Comparison of ENCODE assay signal across 2 cellular contexts in genomic region chr10:71447676-71448075, GRCh38.
TF ChIP-seq lines count a peak whose summit lies in the region.

No MANE protein-coding gene starts in this region.

TF ChIP-seq in K562, 482 proteins besides CTCF, POLR2A, EP300 and RAD21 (continued from another document):
- TF ChIP-seq NFIC (IDR thresholded peaks at IDR 0.05) = peak; percentile 90

TF ChIP-seq in WTC11, 78 proteins besides CTCF, POLR2A, EP300 and RAD21:
- TF ChIP-seq ZNF532 (CRISPR knock-in tag; IDR thresholded peaks at IDR 0.05; ENCODE audit: borderline replicate concordance) (no peak), KAT7 (CRISPR knock-in tag; IDR thresholded peaks at IDR 0.05; ENCODE audit: borderline replicate concordance) (no peak), ZNF317 (CRISPR knock-in tag; IDR thresholded peaks at IDR 0.05; ENCODE audit: borderline replicate concordance, low read depth) (no peak), ATF2 (CRISPR knock-in tag; IDR thresholded peaks at IDR 0.05; ENCODE audit: borderline replicate concordance, low read depth) (no peak), ZBTB21 (CRISPR knock-in tag; IDR thresholded peaks at IDR 0.05; ENCODE audit: borderline replicate concordance) (no peak), ZMAT4 (CRISPR knock-in tag; IDR thresholded peaks at IDR 0.05) (no peak), EMX1 (CRISPR knock-in tag; IDR thresholded peaks at IDR 0.05) (no peak), SMAD4 (CRISPR knock-in tag; IDR thresholded peaks at IDR 0.05) (no peak), ZNF138 (CRISPR knock-in tag; conservative IDR thresholded peaks at IDR 0.05) (no peak), CREM (CRISPR knock-in tag; IDR thresholded peaks at IDR 0.05) (no peak), ZNF671 (CRISPR knock-in tag; IDR thresholded peaks at IDR 0.05) (no peak), NR3C1 (CRISPR knock-in tag; conservative IDR thresholded peaks at IDR 0.05; ENCODE audit: low read depth) (no peak), FOXP4 (CRISPR knock-in tag; IDR thresholded peaks at IDR 0.05) (no peak), ATF3 (CRISPR knock-in tag; conservative IDR thresholded peaks at IDR 0.05) (no peak), MYBL2 (CRISPR knock-in tag; IDR thresholded peaks at IDR 0.05) (no peak), NR2C2 (CRISPR knock-in tag; IDR thresholded peaks at IDR 0.05) (no peak), PRRX2 (CRISPR knock-in tag; IDR thresholded peaks at IDR 0.05) (no peak)
